In the genomic region with DNA sequence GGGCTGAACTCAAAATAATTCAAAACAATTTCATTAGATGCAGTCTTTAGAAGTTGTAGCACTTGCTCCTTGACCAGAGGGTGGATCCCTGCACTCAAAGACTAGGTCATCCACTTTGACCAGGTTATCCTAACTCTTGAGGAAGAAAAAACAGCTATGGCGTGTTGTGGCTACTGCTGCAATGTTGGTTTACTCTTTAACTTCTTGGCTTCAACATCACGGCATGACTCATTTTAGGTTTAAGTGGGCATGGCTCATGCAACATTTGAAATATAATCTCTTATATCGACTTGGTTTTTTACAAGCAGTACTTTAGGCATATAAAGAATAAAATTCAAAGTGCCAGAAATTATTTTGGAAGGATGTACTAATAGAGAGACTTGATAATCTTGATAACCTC, we compare ENCODE assay signal across 1 cellular context.
TF ChIP-seq lines count a peak whose summit lies in the region.

No MANE protein-coding gene starts in this region.

TF ChIP-seq in HCT116, 20 proteins besides CTCF, POLR2A, EP300 and RAD21 (continued from another document):
- TF ChIP-seq POLR2AphosphoS5 (IDR thresholded peaks at IDR 0.05; ENCODE audit: low read depth, low read length) (peak; percentile 38; the same call in 1 of the 2 replicates), EZH2phosphoT487 (IDR thresholded peaks at IDR 0.05; ENCODE audit: borderline replicate concordance) (no peak), CBX3 (IDR thresholded peaks at IDR 0.05; ENCODE audit: low read depth) (peak; percentile 53; the same call in 1 of the 2 replicates), YY1 (IDR thresholded peaks at IDR 0.05; ENCODE audit: extremely low read depth, insufficient replicate concordance, low read depth, low read length) (no peak), EGR1 (IDR thresholded peaks at IDR 0.05; ENCODE audit: low read depth) (no peak; the same call in 1 of the 2 replicates), SRF (IDR thresholded peaks at IDR 0.05; ENCODE audit: low read depth) (peak; percentile 42; the same call in 1 of the 2 replicates), ELF1 (IDR thresholded peaks at IDR 0.05; ENCODE audit: borderline replicate concordance, low read depth) (no peak)
